11 cellular contexts compared by ENCODE assay signal in the genomic region with DNA sequence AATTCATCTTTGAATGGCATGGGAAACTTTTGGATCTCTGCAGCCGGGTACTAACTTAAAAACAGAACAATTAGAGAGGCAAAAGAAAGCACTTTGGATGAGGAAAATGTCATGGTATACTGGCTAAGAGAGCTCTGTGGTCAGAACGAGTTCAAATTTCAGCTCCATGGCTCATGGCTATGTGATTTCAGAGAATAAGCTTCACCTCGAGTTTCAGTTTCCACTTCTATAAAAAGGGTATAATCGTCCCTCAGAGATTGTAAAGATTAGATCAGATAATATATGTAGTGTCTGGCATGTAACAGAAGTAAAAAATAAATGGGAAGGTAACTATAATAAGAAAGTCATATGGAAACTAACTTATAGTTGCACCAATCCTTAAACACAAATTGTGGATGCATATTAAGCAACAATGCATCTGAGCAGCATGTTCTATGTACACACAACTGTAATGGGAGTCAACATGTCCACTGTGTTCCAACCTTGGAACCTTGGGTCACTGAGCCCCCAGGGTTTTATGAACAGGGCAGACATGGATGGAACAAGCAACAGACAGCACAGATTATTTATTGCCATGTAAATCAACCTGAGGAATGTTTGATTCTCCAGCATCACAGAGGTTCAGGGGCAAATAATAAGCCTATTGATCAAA.
DNase-seq lines count a peak whose midpoint lies in the region; ATAC-seq and TF ChIP-seq lines count a peak whose summit lies in the region.
"Had no signal": no experiment of that assay in that cellular context is flagged by ENCODE, and none has a peak within 500 bp of the region (broad histone marks: within the 10 kb centered on the region; RNA-seq: fewer than 3 reads in every experiment).

No MANE protein-coding gene starts in this region.

- no peak for DNase-seq in CD8-positive, alpha-beta T cell
- no peak for DNase-seq in activated B cell treated with CpG ODN at 0.5 μM for 24 hours
- no peak for DNase-seq in cerebellar cortex (ENCODE audit: low spot score)
- no peak for DNase-seq in SKM-1 (lab: John Stamatoyannopoulos, UW; ENCODE audit: unreplicated experiment)
- DNase-seq in HuH-7.5 (ENCODE audit: low spot score), result no peak
- DNase-seq: KG1, NCI-H446 treated with DMSO at 0.1 percent for 48 hours had no signal

- intact Hi-C loops in CD8-positive, alpha-beta T cell (cut with DNase I, micrococcal nuclease), result no loop called here
- intact Hi-C loops in activated B cell treated with CpG ODN at 0.5 μM for 24 hours (cut with micrococcal nuclease), result loop anchor here (5.0 kb wide), 1 partner anchor 91 kb away; no protein-coding TSS in a partner anchor

- H3K4me3 Mint-ChIP-seq in CD8-positive, alpha-beta T cell, result no peak overlapping the region
- H3K4me3 Mint-ChIP-seq in activated B cell treated with CpG ODN at 0.5 μM for 24 hours, result peak overlapping the region; percentile 46

- no peak for TF ChIP-seq CTCF in CD8-positive, alpha-beta T cell (IDR thresholded peaks at IDR 0.05)
- no peak for TF ChIP-seq CTCF in activated B cell treated with CpG ODN at 0.5 μM for 24 hours (IDR thresholded peaks at IDR 0.05)

- no peak for ATAC-seq in CD8-positive, alpha-beta T cell
- ATAC-seq in GM18520 (IDR thresholded peaks at IDR 0.05; ENCODE audit: unreplicated experiment) (peak; percentile 47), HG02885 (IDR thresholded peaks at IDR 0.05; ENCODE audit: poor library complexity, unreplicated experiment) (peak; percentile 59), activated B cell treated with CpG ODN at 0.5 μM for 24 hours (ENCODE audit: low read depth) (no peak), GM18511 (IDR thresholded peaks at IDR 0.05; ENCODE audit: unreplicated experiment) (no peak)

- no peak overlapping the region for H3K27ac ChIP-seq in CD8-positive, alpha-beta T cell (ENCODE audit: low read depth, low read length)
- H3K27ac ChIP-seq: tibial nerve had no signal

- peaks cover 20% of the 10 kb centered on the region for H3K36me3 Mint-ChIP-seq in CD8-positive, alpha-beta T cell
- H3K36me3 Mint-ChIP-seq in activated B cell treated with CpG ODN at 0.5 μM for 24 hours (ENCODE audit: low read depth), result peaks cover 25% of the 10 kb centered on the region

- no peaks in the 10 kb centered on the region for H3K4me1 ChIP-seq in CD8-positive, alpha-beta T cell (ENCODE audit: insufficient read depth, low read length)
- H3K4me1 ChIP-seq: tibial nerve had no signal

- H3K9me3 ChIP-seq in CD8-positive, alpha-beta T cell (ENCODE audit: low read length), result no peaks in the 10 kb centered on the region
- H3K9me3 ChIP-seq: tibial nerve had no signal

- H3K27me3 Mint-ChIP-seq in CD8-positive, alpha-beta T cell (ENCODE audit: low read depth), result no peaks in the 10 kb centered on the region
- H3K27me3 Mint-ChIP-seq in activated B cell treated with CpG ODN at 0.5 μM for 24 hours, result no peaks in the 10 kb centered on the region

- H3K27ac Mint-ChIP-seq in CD8-positive, alpha-beta T cell, result peak overlapping the region; percentile 4
- peak overlapping the region; percentile 51 for H3K27ac Mint-ChIP-seq in activated B cell treated with CpG ODN at 0.5 μM for 24 hours

- no peaks in the 10 kb centered on the region for H3K36me3 ChIP-seq in CD8-positive, alpha-beta T cell (ENCODE audit: insufficient read depth, low read length)

- no peaks in the 10 kb centered on the region for H3K27me3 ChIP-seq in CD8-positive, alpha-beta T cell (ENCODE audit: insufficient read depth, low read length)
- H3K27me3 ChIP-seq: tibial nerve had no signal

- CTCF ChIA-PET in CD8-positive, alpha-beta T cell (lab: Charles Lee), result interaction anchor here (0.6 kb wide), 1 partner anchor 170 kb away, joined by 3 read pairs; no protein-coding TSS in a partner anchor
- CTCF ChIA-PET in activated B cell treated with CpG ODN at 0.5 μM for 24 hours (lab: Charles Lee), result interaction anchor here (1.2 kb wide), 1 partner anchor 154 kb away, joined by 4 read pairs; no protein-coding TSS in a partner anchor

- POLR2A ChIA-PET in CD8-positive, alpha-beta T cell (lab: Charles Lee), result no interaction called here
- POLR2A ChIA-PET in activated B cell treated with CpG ODN at 0.5 μM for 24 hours (lab: Charles Lee), result interaction anchor here (1.2 kb wide), 1 partner anchor 146 kb away, joined by 3 read pairs; a partner anchor contains a TSS

- H3K4me1 Mint-ChIP-seq in CD8-positive, alpha-beta T cell (ENCODE audit: low read depth), result peaks cover 11% of the 10 kb centered on the region
- peaks cover 26% of the 10 kb centered on the region for H3K4me1 Mint-ChIP-seq in activated B cell treated with CpG ODN at 0.5 μM for 24 hours

- no peaks in the 10 kb centered on the region for H3K9me3 Mint-ChIP-seq in CD8-positive, alpha-beta T cell
- H3K9me3 Mint-ChIP-seq in activated B cell treated with CpG ODN at 0.5 μM for 24 hours, result no peaks in the 10 kb centered on the region

- no peak overlapping the region for H3K4me3 ChIP-seq in CD8-positive, alpha-beta T cell (ENCODE audit: low read depth, low read length)
- H3K4me3 ChIP-seq: tibial nerve had no signal

Comparison
In these comparisons a context has a peak if more than half of its experiments do, and no peak if none do; other contexts are left out.
1. ATAC-seq: peak in GM18520 (single experiment) and HG02885 (single experiment); none in CD8-positive, alpha-beta T cell (single experiment), activated B cell treated with CpG ODN at 0.5 μM for 24 hours (single experiment) and GM18511 (single experiment).